ENCODE assay signal across 9 cellular contexts in genomic region chr1:15758537-15758936, GRCh38. TPM values are rescaled to one million over a fixed set of nuclear protein-coding genes. Genes with fewer than 3 reads are reported as not detected.
DNase-seq lines count a peak whose midpoint lies in the region; ATAC-seq and TF ChIP-seq lines count a peak whose summit lies in the region.
"Had no signal": no experiment of that assay in that cellular context is flagged by ENCODE, and none has a peak within 500 bp of the region (broad histone marks: within the 10 kb centered on the region; RNA-seq: fewer than 3 reads in every experiment).

Gene FBLIM1 (plus strand): TSS chr1:15758795. CDS start chr1:15764984, 6,189 bp downstream.

- no peak for TF ChIP-seq POLR2A in prostate gland (IDR thresholded peaks at IDR 0.05)

- peaks cover 6% of the 10 kb centered on the region for H3K4me1 ChIP-seq in prostate gland (replicated peaks)

- intact Hi-C loops in left cardiac atrium (cut with DNase I): no loop called here
- intact Hi-C loops in prostate gland (cut with DNase I): no loop called here

- H3K9me3 Mint-ChIP-seq in activated T-helper 17 cell treated with anti-CD3 and anti-CD28 coated beads, Interleukin-2, amount 50 U/mL, for 72 hours: no peaks in the 10 kb centered on the region

- no peak within 1 kb of the TSS for H3K27ac Mint-ChIP-seq in activated T-helper 17 cell treated with anti-CD3 and anti-CD28 coated beads, Interleukin-2, amount 50 U/mL, for 72 hours

- H3K27ac ChIP-seq in prostate gland: peak within 1 kb of the TSS; percentile 80 to 83

- no peak for TF ChIP-seq CTCF in prostate gland (IDR thresholded peaks at IDR 0.05)

- no peaks in the 10 kb centered on the region for H3K36me3 ChIP-seq in prostate gland

- H3K36me3 Mint-ChIP-seq in activated T-helper 17 cell treated with anti-CD3 and anti-CD28 coated beads, Interleukin-2, amount 50 U/mL, for 72 hours (ENCODE audit: low read depth): no peaks in the 10 kb centered on the region

- ATAC-seq in activated T-helper 17 cell treated with anti-CD3 and anti-CD28 coated beads, Interleukin-2, amount 50 U/mL, for 72 hours (replicated peaks): no peak
- peak; percentile 49 to 50 for ATAC-seq in left cardiac atrium
- ATAC-seq in GM19452 (IDR thresholded peaks at IDR 0.05; ENCODE audit: unreplicated experiment): no peak

- H3K4me3 ChIP-seq in prostate gland: peak within 1 kb of the TSS; percentile 69 to 83

- peaks cover 5% of the 10 kb centered on the region for H3K4me1 Mint-ChIP-seq in activated T-helper 17 cell treated with anti-CD3 and anti-CD28 coated beads, Interleukin-2, amount 50 U/mL, for 72 hours

- peaks cover 37% of the 10 kb centered on the region for H3K27me3 Mint-ChIP-seq in activated T-helper 17 cell treated with anti-CD3 and anti-CD28 coated beads, Interleukin-2, amount 50 U/mL, for 72 hours

- H3K9me3 ChIP-seq in prostate gland: no peaks in the 10 kb centered on the region

- H3K4me3 Mint-ChIP-seq in activated T-helper 17 cell treated with anti-CD3 and anti-CD28 coated beads, Interleukin-2, amount 50 U/mL, for 72 hours: peak within 1 kb of the TSS; percentile 60

- under 1% methylated on average over 37 of the region's 49 CpGs for WGBS in prostate gland

- DNase-seq in DMS53 (lab: John Stamatoyannopoulos, UW): peak; percentile 70
- DNase-seq in DMS53 treated with DMSO at 0.1 percent for 48 hours (lab: John Stamatoyannopoulos, UW; ENCODE audit: unreplicated experiment): no peak
- DNase-seq in left cardiac atrium: no peak
- DNase-seq in prostate gland (ENCODE audit: low spot score): peak; percentile 48
- no peak for DNase-seq in dedifferentiated amniotic fluid mesenchymal stem cell (ENCODE audit: extremely low spot score)
- no peak for DNase-seq in C1 segment of cervical spinal cord (lab: John Stamatoyannopoulos, UW)

- H3K27me3 ChIP-seq in prostate gland (replicated peaks; ENCODE audit: insufficient read depth): no peaks in the 10 kb centered on the region

RNA-seq across cellular contexts. Expression of gene FBLIM1, which starts in this region (rescaled TPM):
- not detected for total RNA-seq in activated T-helper 17 cell treated with anti-CD3 and anti-CD28 coated beads, Interleukin-2, amount 50 U/mL, for 72 hours
- 10 to 100 TPM; 75.1 to 82.8 TPM for total RNA-seq in left cardiac atrium
- 100 to 1,000 TPM in 1 of 2 donors, 10 to 100 TPM in 1; 33.1 to 111 TPM for total RNA-seq in prostate gland
- total RNA-seq: T-helper 1 cell treated with Interleukin-12 subunit alpha and Interleukin-12 subunit beta and Interleukin-4 antibody, amounts not matched to agents 30 ng/mL and 1 ng/mL, for 36 hours had no signal

Comparison
In these comparisons a context has a peak if more than half of its experiments do, and no peak if none do; other contexts are left out.
1. RNA of gene FBLIM1 (total RNA-seq): 33.1 to 111 TPM in prostate gland and 75.1 to 82.8 TPM in left cardiac atrium; not detected in activated T-helper 17 cell treated with anti-CD3 and anti-CD28 coated beads, Interleukin-2, amount 50 U/mL, for 72 hours; every median in the first group is over 10 times any median in the second.
2. DNase-seq: peak in DMS53 (single experiment) and prostate gland (single experiment); none in DMS53 treated with DMSO at 0.1 percent for 48 hours (single experiment), left cardiac atrium (single experiment), dedifferentiated amniotic fluid mesenchymal stem cell (single experiment) and C1 segment of cervical spinal cord (0 of 14).
3. ATAC-seq: peak in left cardiac atrium (2 of 2); none in activated T-helper 17 cell treated with anti-CD3 and anti-CD28 coated beads, Interleukin-2, amount 50 U/mL, for 72 hours (single experiment) and GM19452 (single experiment).